7 cellular contexts compared by ENCODE assay signal in the genomic region with DNA sequence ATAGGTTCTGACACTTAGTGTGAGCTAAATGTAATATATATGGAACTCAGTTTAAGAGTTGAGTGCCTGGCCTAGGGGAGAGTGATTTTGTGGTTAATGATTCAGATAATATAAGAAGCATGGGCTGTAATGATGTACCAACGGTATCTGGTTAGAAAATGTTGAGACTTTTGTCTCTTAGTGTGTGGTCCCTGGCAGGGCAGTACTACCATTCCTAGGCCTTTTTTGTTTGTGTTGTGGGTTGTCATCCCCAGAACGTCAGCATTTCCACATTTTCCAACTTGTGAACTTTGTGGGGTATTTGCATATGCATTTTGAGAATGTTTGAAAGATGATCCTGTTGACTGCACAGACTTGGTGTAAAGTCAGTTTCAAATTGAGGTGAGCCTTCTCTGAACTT. TPM values are rescaled to one million over a fixed set of nuclear protein-coding genes. Genes with fewer than 3 reads are reported as not detected.
A peak's percentile ranks its signal among the peaks of the same experiment; 100 is the strongest.
DNase-seq lines count a peak whose midpoint lies in the region; ATAC-seq, FAIRE-seq and TF ChIP-seq lines count a peak whose summit lies in the region.

No MANE protein-coding gene starts in this region.

- no peaks in the 10 kb centered on the region for H3K9me3 ChIP-seq in adrenal gland (replicated peaks in 1 of 3)

- H3K9me3 Mint-ChIP-seq in natural killer cell: no peaks in the 10 kb centered on the region

- H3K27me3 Mint-ChIP-seq in natural killer cell (ENCODE audit: low read depth in 2 of 2): no peaks in the 10 kb centered on the region

- H3K4me1 Mint-ChIP-seq in natural killer cell: peaks cover 75% of the 10 kb centered on the region in 2 donors

- no peaks in the 10 kb centered on the region for H3K36me3 ChIP-seq in adrenal gland (replicated peaks in 1 of 2)

- no peak overlapping the region for H3K4me3 ChIP-seq in adrenal gland

- peak overlapping the region; percentile 88 for H3K4me3 Mint-ChIP-seq in natural killer cell

- peak; percentile 70 for FAIRE-seq in GM18507 (lab: Jason Lieb, UNC)

- 64 to 77% (median 70%) methylated on average over 2 of the region's 2 CpGs for WGBS in adrenal gland, 4 donors

- H3K27ac Mint-ChIP-seq in natural killer cell: peak overlapping the region; percentile 94 to 96

- peak overlapping the region in 3 of 5 donors; percentile 25 to 62 (median 52) for H3K27ac ChIP-seq in adrenal gland

- no peaks in the 10 kb centered on the region for H3K36me3 Mint-ChIP-seq in natural killer cell

- peak; percentile 35 for ATAC-seq in HG03342 (IDR thresholded peaks at IDR 0.05; ENCODE audit: unreplicated experiment)
- peak in 1 of 3 donors; percentile 11 for ATAC-seq in natural killer cell
- no peak for ATAC-seq in HG02884 (IDR thresholded peaks at IDR 0.05; ENCODE audit: unreplicated experiment)
- no peak for ATAC-seq in HG03457 (IDR thresholded peaks at IDR 0.05; ENCODE audit: unreplicated experiment)

- H3K4me1 ChIP-seq in adrenal gland (replicated peaks in 1 of 2): peaks cover 50 to 82% of the 10 kb centered on the region in 2 donors

- DNase-seq in GM18507 (ENCODE audit: extremely low spot score, insufficient read length, low read depth) (no peak), adrenal gland (no peak), natural killer cell (no peak), Kasumi-1 (lab: John Stamatoyannopoulos, UW) (no peak)

- H3K27me3 ChIP-seq in adrenal gland: no peaks in the 10 kb centered on the region

- intact Hi-C loops in adrenal gland (cut with DNase I) (no loop called here), natural killer cell (cut with micrococcal nuclease) (loop anchor here (5.0 to 10.0 kb wide), 2 partner anchors 389 to 767 kb away; no protein-coding TSS in a partner anchor)

- no peak for TF ChIP-seq CTCF in adrenal gland (IDR thresholded peaks at IDR 0.05)
- no peak for TF ChIP-seq CTCF in natural killer cell (IDR thresholded peaks at IDR 0.05)

- TF ChIP-seq POLR2A in adrenal gland (IDR thresholded peaks at IDR 0.05): no peak

RNA-seq across cellular contexts. Expression of a gene that starts 11.4 kb away (rescaled TPM):
- total RNA-seq in adrenal gland: 100 to 1,000 TPM; 102 to 270 (median 216) TPM
- polyA plus RNA-seq in adrenal gland: 10 to 100 TPM; 34.0 to 90.9 (median 49.0) TPM
- 10 to 100 TPM; 34.1 to 57.5 (median 42.1) TPM for total RNA-seq in natural killer cell
